Comparison of ENCODE assay signal across 7 cellular contexts in the genomic region with DNA sequence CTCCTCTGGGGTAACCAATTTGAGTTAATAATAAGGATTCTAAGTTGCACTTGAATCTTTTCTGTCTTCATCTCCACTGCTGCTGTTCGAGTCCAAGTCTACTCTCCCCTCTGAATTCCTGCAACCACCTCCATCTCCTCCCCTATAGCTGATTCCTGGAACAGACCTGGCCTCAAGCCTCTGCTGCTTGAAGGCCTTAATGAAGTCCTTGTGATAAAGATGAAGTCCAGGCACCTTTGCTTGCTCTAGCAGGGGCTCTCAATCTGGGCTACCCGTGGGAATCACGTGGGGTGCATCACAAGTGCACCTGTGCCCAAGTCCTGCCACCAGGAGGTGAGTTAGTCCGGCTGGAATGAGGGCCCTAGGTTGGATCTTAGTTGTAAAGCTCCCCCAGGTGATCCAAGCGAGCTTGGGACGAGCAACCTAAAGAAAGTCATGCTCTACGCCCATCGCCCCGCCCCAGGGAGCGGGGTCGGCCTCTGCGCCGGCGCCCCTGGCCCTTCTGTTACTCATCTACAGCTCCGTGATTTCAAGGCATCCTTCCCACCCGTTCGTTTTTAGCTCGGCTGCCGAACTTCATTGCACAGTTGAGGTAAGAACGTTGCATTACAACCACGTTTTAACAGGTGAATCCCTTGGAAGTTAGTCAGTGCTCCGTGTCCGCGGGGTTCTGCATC. TPM values are rescaled to one million over a fixed set of nuclear protein-coding genes. Genes with fewer than 3 reads are reported as not detected.
DNase-seq lines count a peak whose midpoint lies in the region; ATAC-seq, FAIRE-seq and TF ChIP-seq lines count a peak whose summit lies in the region.

No MANE protein-coding gene starts in this region.

- TSS peak; percentile 63 for BruUV-seq in GM12878 (replicated peaks; lab: Mats Ljungman, UMichigan)

- in situ Hi-C loops in GM12878 (cut with MboI), result no loop called here

- H3K4me3 ChIP-seq in GM12875 (ENCODE audit: low read depth, low read length), result peak overlapping the region; percentile 82
- H3K4me3 ChIP-seq in GM12878, result peak overlapping the region; percentile 67
- peak overlapping the region; percentile 90 for H3K4me3 ChIP-seq in thymus (ENCODE audit: low read length)

- TF ChIP-seq POLR2A in GM12878 (IDR thresholded peaks at IDR 0.05; ENCODE audit: low read depth, low read length), result no peak

- peaks cover 21 to 35% (median 26%) of the 10 kb centered on the region in 3 donors for H3K4me1 Mint-ChIP-seq in IgD-negative memory B cell

- peaks cover 12% of the 10 kb centered on the region; the same call in 1 of the 2 replicates for H3K4me1 ChIP-seq in GM12878 (ENCODE audit: control insufficient read depth, insufficient read depth, low read length)
- H3K4me1 ChIP-seq in thymus (ENCODE audit: control insufficient read depth, insufficient read depth, low read length), result peaks cover 12% of the 10 kb centered on the region

- no peaks in the 10 kb centered on the region for H3K27me3 ChIP-seq in GM12878 (replicated peaks in 1 of 2; ENCODE audit: control insufficient read depth in 2 of 2, insufficient read depth in 2 of 2, low read length in 1 of 2)
- H3K27me3 ChIP-seq in thymus (ENCODE audit: control insufficient read depth, insufficient read depth), result no peaks in the 10 kb centered on the region

- FAIRE-seq in GM12878 (lab: Jason Lieb, UNC), result no peak

- intact Hi-C loops in GM12878 (cut with micrococcal nuclease; ENCODE audit: unreplicated experiment), result no loop called here

- TF ChIP-seq EP300 in GM12878 (IDR thresholded peaks at IDR 0.05; ENCODE audit: borderline replicate concordance in 1 of 2, control insufficient read depth in 1 of 2, low read depth in 2 of 2, low read length in 2 of 2), result no peak

- H3K9me3 Mint-ChIP-seq in IgD-negative memory B cell, result no peaks in the 10 kb centered on the region

- H3K9me3 ChIP-seq in GM12878 (replicated peaks; ENCODE audit: control insufficient read depth, insufficient read depth, low read length), result no peaks in the 10 kb centered on the region; the same call in 1 of the 3 replicates
- no peaks in the 10 kb centered on the region for H3K9me3 ChIP-seq in thymus (ENCODE audit: control insufficient read depth)

- ATAC-seq in GM12878, result peak; percentile 42
- peak; percentile 45 for ATAC-seq in left lobe of liver

- RAD21 ChIA-PET in GM12878 (lab: Charles Lee; ENCODE audit: unreplicated experiment), result interaction anchor here (0.9 to 3.6 kb wide), 3 partner anchors 82 to 134 kb away, joined by 3 to 20 read pairs (median 3); partner anchors contain the start of gene ADAM17

- no peak for DNase-seq in GM12878 (ENCODE audit: low read depth, low spot score)
- no peak for DNase-seq in left lobe of liver (ENCODE audit: low spot score)
- no peak for DNase-seq in GM19240 (ENCODE audit: insufficient read length, low spot score)
- DNase-seq in epidermal melanocyte (ENCODE audit: insufficient read length, low spot score), result no peak

- POLR2A ChIA-PET in GM12878 (lab: Charles Lee), result interaction anchor here (0.6 to 1.7 kb wide), 9 partner anchors 9 to 330 kb away, joined by 3 to 10 read pairs (median 3); partner anchors contain the start of gene ADAM17

- no peaks in the 10 kb centered on the region for H3K27me3 Mint-ChIP-seq in IgD-negative memory B cell

- H3K9ac ChIP-seq in GM12878 (ENCODE audit: control insufficient read depth, insufficient read depth, low read length), result peak overlapping the region; percentile 92

- H3K4me3 Mint-ChIP-seq in IgD-negative memory B cell, result peak overlapping the region; percentile 83 to 91 (median 88)

- no peak for TF ChIP-seq RAD21 in GM12878 (IDR thresholded peaks at IDR 0.05; ENCODE audit: insufficient read depth, low read depth, low read length)

- H3K27ac Mint-ChIP-seq in IgD-negative memory B cell, result peak overlapping the region; percentile 64 to 93 (median 89)

- WGBS in GM12878 (ENCODE audit: insufficient coverage, insufficient replicate concordance, low lambda C conversion rate, missing lambda C conversion rate), result 23% methylated on average over 24 of the region's 24 CpGs
- 39% methylated on average over 24 of the region's 24 CpGs for WGBS in thymus

- H3K36me3 ChIP-seq in GM12878 (ENCODE audit: control insufficient read depth in 2 of 2, insufficient read depth in 2 of 2, low read length in 1 of 2) (peaks cover 0 to 13% of the 10 kb centered on the region in 2 experiments; a peak in 1 of 4 replicates), thymus (ENCODE audit: control insufficient read depth, insufficient read depth) (peaks cover 23% of the 10 kb centered on the region)

- H4K20me1 ChIP-seq in GM12878 (ENCODE audit: control insufficient read depth, insufficient read depth), result no peaks in the 10 kb centered on the region

- CTCF ChIA-PET in GM12878 (lab: Yijun Ruan, JAX), result interaction anchor here (0.6 to 3.1 kb wide), 12 partner anchors 9 to 296 kb away, joined by 3 to 17 read pairs (median 4); partner anchors contain the start of genes CPSF3 and ITGB1BP1

- TF ChIP-seq CTCF in GM12875 (IDR thresholded peaks at IDR 0.05; ENCODE audit: borderline replicate concordance, insufficient read depth, low read depth, low read length), result peak; percentile 33; the same call in 1 of the 2 replicates
- TF ChIP-seq CTCF in GM12878 (IDR thresholded peaks at IDR 0.05 in 2 of 3, conservative IDR thresholded peaks at IDR 0.05 in 1 of 3; ENCODE audit: control insufficient read depth in 2 of 3, extremely low read depth in 1 of 3, insufficient read depth in 1 of 3, low read depth in 3 of 3, low read length in 3 of 3), result peak in 2 of 3 experiments; percentile 40 to 43; a peak in 3 of 6 replicates

- SMC1A ChIA-PET in GM12878 (lab: Charles Lee; ENCODE audit: uncharacterized antibody, unreplicated experiment), result interaction anchor here (0.5 to 2.6 kb wide), 9 partner anchors 17 to 355 kb away, joined by 3 to 10 read pairs (median 4); partner anchors contain the start of gene ADAM17

- H2AFZ ChIP-seq in GM12878 (ENCODE audit: control insufficient read depth, low read depth, low read length), result peak overlapping the region; percentile 97

- peaks cover 23% of the 10 kb centered on the region for H3K79me2 ChIP-seq in GM12878 (ENCODE audit: control insufficient read depth, insufficient read depth, low read length)

- H3K36me3 Mint-ChIP-seq in IgD-negative memory B cell, result peaks cover 2% of the 10 kb centered on the region

- H3K27ac ChIP-seq in GM12878 (ENCODE audit: control insufficient read depth, insufficient read depth) (peak overlapping the region; percentile 90), thymus (ENCODE audit: low read depth) (peak overlapping the region; percentile 89)

- H3K4me2 ChIP-seq in GM12878 (ENCODE audit: control insufficient read depth, insufficient read depth), result peak overlapping the region; percentile 97

RNA-seq across cellular contexts. Expression of gene IAH1, which starts 0.9 kb away (rescaled TPM):
- 73.4 TPM for polyA plus RNA-seq in IgD-negative memory B cell
- total RNA-seq in GM12878 (2013; cell fraction: nucleolus; rRNA removed), result 45.9 and 50.2 TPM in 2 replicates
- 62.6 and 73.0 TPM in 2 replicates for total RNA-seq in GM12878 (2014; rRNA removed)
- 60.3 and 61.7 TPM in 2 replicates for total RNA-seq in GM12878 (2014; rRNA removed; fragmentation: Illumina TruSeq; extraction: Trizol)
- total RNA-seq in GM12878 (2021), result 56.8 and 57.4 TPM in 2 replicates
- polyA plus RNA-seq in GM12878 (2011; ENCODE audit: low read depth), result 85.7 TPM
- 120 and 141 TPM in 2 replicates for polyA plus RNA-seq in GM12878 (2011; rRNA removed)
- polyA plus RNA-seq in GM12878 (2011; cell fraction: cytosol; rRNA removed), result 76.8 and 90.2 TPM in 2 replicates
- polyA plus RNA-seq in GM12878 (2011; cell fraction: nucleus; rRNA removed), result 37.2 and 58.7 TPM in 2 replicates
- 62.2 and 82.7 TPM in 2 replicates for polyA plus RNA-seq in GM12878 (2012)
- polyA plus RNA-seq in GM12878 (2014; fragmentation: Illumina TruSeq; extraction: Trizol), result 72.0 and 72.2 TPM in 2 replicates
- polyA plus RNA-seq in GM12878 (2014; fragmentation: Nextera tagmentation; extraction: Ambion mirVana), result 100 to 1,000 TPM; 120 to 125 TPM
- 60.2 and 67.9 TPM in 2 replicates for polyA plus RNA-seq in GM12878 (2014; rRNA removed)
- 10 to 100 TPM; 78.6 to 83.3 TPM for polyA plus RNA-seq in GM12878 (2016; fragmentation: Nextera tagmentation; extraction: Ambion mirVana)
- polyA minus RNA-seq in GM12878 (2011; rRNA and poly(A)+ RNA removed), result 65.0 and 80.6 TPM in 2 replicates
- polyA minus RNA-seq in GM12878 (2011; cell fraction: cytosol; rRNA and poly(A)+ RNA removed), result 19.2 and 22.7 TPM in 2 replicates
- 16.2 and 20.2 TPM in 2 replicates for polyA minus RNA-seq in GM12878 (2011; cell fraction: nucleus; rRNA and poly(A)+ RNA removed)
- 28.6 TPM for total RNA-seq in left lobe of liver
- polyA plus RNA-seq in thymus, result 80.2 TPM

RNA-seq across cellular contexts. Expression of gene CPSF3, which starts 50.0 kb away (rescaled TPM):
- polyA plus RNA-seq in IgD-negative memory B cell (21.9 TPM), GM12878 (2011; rRNA removed) (34.5 and 45.3 TPM in 2 replicates), GM12878 (2014; fragmentation: Illumina TruSeq; extraction: Trizol) (83.5 and 116 TPM in 2 replicates), GM12878 (2014; fragmentation: Nextera tagmentation; extraction: Ambion mirVana) (100 to 1,000 TPM in 1 of 2 experiments, 10 to 100 TPM in 1; 68.7 to 101 TPM), GM12878 (2014; rRNA removed) (42.4 and 46.9 TPM in 2 replicates), GM12878 (2016; fragmentation: Nextera tagmentation; extraction: Ambion mirVana) (100 to 1,000 TPM; 105 to 108 TPM), thymus (39.3 TPM)
- 53.2 and 73.7 TPM in 2 replicates for total RNA-seq in GM12878 (2013; cell fraction: nucleolus; rRNA removed)
- total RNA-seq in GM12878 (2014; rRNA removed) (67.7 and 72.3 TPM in 2 replicates), GM12878 (2014; rRNA removed; fragmentation: Illumina TruSeq; extraction: Trizol) (97.4 and 107 TPM in 2 replicates), GM12878 (2021) (62.1 and 62.2 TPM in 2 replicates), left lobe of liver (12.0 TPM)
- 25.1 TPM for polyA plus RNA-seq in GM12878 (2011; ENCODE audit: low read depth)
- polyA plus RNA-seq in GM12878 (2011; cell fraction: cytosol; rRNA removed), result 18.9 and 31.5 TPM in 2 replicates
- 39.5 and 47.6 TPM in 2 replicates for polyA plus RNA-seq in GM12878 (2011; cell fraction: nucleus; rRNA removed)
- 48.2 and 50.7 TPM in 2 replicates for polyA plus RNA-seq in GM12878 (2012)
- polyA minus RNA-seq in GM12878 (2011; rRNA and poly(A)+ RNA removed), result 21.9 and 44.2 TPM in 2 replicates
- 16.7 and 25.6 TPM in 2 replicates for polyA minus RNA-seq in GM12878 (2011; cell fraction: cytosol; rRNA and poly(A)+ RNA removed)
- 19.0 and 26.7 TPM in 2 replicates for polyA minus RNA-seq in GM12878 (2011; cell fraction: nucleus; rRNA and poly(A)+ RNA removed)

RNA-seq across cellular contexts. Expression of gene ITGB1BP1, which starts 50.1 kb away (rescaled TPM):
- 122 TPM for polyA plus RNA-seq in IgD-negative memory B cell
- total RNA-seq in GM12878 (2013; cell fraction: nucleolus; rRNA removed), result 25.2 and 27.2 TPM in 2 replicates
- 49.8 and 50.2 TPM in 2 replicates for total RNA-seq in GM12878 (2014; rRNA removed)
- 60.9 and 68.3 TPM in 2 replicates for total RNA-seq in GM12878 (2014; rRNA removed; fragmentation: Illumina TruSeq; extraction: Trizol)
- total RNA-seq in GM12878 (2021), result 108 and 115 TPM in 2 replicates
- 33.7 TPM for polyA plus RNA-seq in GM12878 (2011; ENCODE audit: low read depth)
- polyA plus RNA-seq in GM12878 (2011; rRNA removed), result 113 and 166 TPM in 2 replicates
- 45.0 and 46.7 TPM in 2 replicates for polyA plus RNA-seq in GM12878 (2011; cell fraction: cytosol; rRNA removed)
- polyA plus RNA-seq in GM12878 (2011; cell fraction: nucleus; rRNA removed), result 35.8 and 38.4 TPM in 2 replicates
- 64.4 and 91.5 TPM in 2 replicates for polyA plus RNA-seq in GM12878 (2012)
- polyA plus RNA-seq in GM12878 (2014; fragmentation: Illumina TruSeq; extraction: Trizol), result 79.5 and 87.7 TPM in 2 replicates
- polyA plus RNA-seq in GM12878 (2014; fragmentation: Nextera tagmentation; extraction: Ambion mirVana), result 100 to 1,000 TPM in 1 of 2 experiments, 10 to 100 TPM in 1; 58.8 to 115 TPM
- polyA plus RNA-seq in GM12878 (2014; rRNA removed), result 67.3 and 81.0 TPM in 2 replicates
- polyA plus RNA-seq in GM12878 (2016; fragmentation: Nextera tagmentation; extraction: Ambion mirVana), result 100 to 1,000 TPM; 271 to 273 TPM
- 20.0 and 20.8 TPM in 2 replicates for polyA minus RNA-seq in GM12878 (2011; rRNA and poly(A)+ RNA removed)
- 14.2 and 15.4 TPM in 2 replicates for polyA minus RNA-seq in GM12878 (2011; cell fraction: cytosol; rRNA and poly(A)+ RNA removed)
- 5.8 and 10.2 TPM in 2 replicates for polyA minus RNA-seq in GM12878 (2011; cell fraction: nucleus; rRNA and poly(A)+ RNA removed)
- total RNA-seq in left lobe of liver, result 28.6 TPM
- 116 TPM for polyA plus RNA-seq in thymus
